In the genomic region with DNA sequence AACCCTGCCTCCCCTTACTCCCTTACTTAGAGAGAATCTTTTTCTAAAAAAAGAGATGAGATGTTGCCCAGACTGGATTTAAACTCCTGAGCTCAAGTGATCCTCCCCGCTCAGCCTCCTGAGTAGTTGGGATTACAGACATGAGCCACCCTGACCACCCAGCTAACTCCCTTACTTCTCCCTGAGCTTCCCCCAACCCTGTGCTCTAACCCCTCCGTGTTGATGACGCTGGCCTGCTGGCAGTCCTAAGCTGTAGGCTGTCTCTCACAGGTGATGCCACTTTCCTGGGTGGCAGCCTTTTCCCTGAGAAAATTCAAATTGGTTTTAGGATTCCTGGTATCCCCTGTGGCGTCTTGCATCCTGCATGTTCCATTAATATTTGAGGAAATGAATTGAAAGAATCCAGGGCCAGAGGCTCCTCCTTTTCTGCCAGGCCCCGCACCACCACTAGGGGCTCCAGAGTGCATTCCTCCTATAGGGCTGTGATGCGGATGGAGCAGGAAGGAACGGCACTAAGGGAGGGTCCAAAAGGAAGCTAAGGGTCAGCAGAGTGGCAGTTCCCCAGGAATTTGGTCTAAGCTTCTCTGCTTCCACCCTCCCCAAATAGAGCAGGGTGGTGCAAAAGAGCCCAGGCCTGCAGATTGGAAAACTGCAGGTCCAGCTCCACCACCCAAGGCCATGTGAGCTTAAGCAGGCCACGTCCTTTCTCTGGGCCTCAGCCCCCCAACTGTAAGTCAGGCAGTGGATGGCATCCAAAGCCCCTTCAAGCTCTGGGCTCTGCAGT, we compare ENCODE assay signal across 8 cellular contexts.
DNase-seq lines count a peak whose midpoint lies in the region; ATAC-seq and TF ChIP-seq lines count a peak whose summit lies in the region.

No MANE protein-coding gene starts in this region.

- DNase-seq in CD8-positive, alpha-beta T cell, result peak; percentile 36 to 79 (median 63)
- DNase-seq in HFF-Myc (ENCODE audit: extremely low read depth, low read depth) (no peak), Peyer's patch (peak; percentile 69 to 91 (median 81)), fibroblast of lung (ENCODE audit: low read depth in 2 of 2) (peak; percentile 36 to 47), neural crest cell (ENCODE audit: low read depth, low spot score) (peak; percentile 76), substantia nigra (lab: John Stamatoyannopoulos, UW) (peak in 40 of 49 donors; percentile 4 to 74 (median 42))
- DNase-seq in activated T-cell treated with anti-CD3 and anti-CD28 coated beads, Interleukin-2, amount 50 U/mL, for 48 hours, result peak; percentile 81 to 86

- TF ChIP-seq CTCF in CD8-positive, alpha-beta T cell (IDR thresholded peaks at IDR 0.05), result peak; percentile 89
- TF ChIP-seq CTCF in HFF-Myc (IDR thresholded peaks at IDR 0.05; ENCODE audit: low read depth, low read length, missing control alignments) (peak; percentile 99), Peyer's patch (IDR thresholded peaks at IDR 0.05) (peak; percentile 81 to 95 (median 89)), fibroblast of lung (conservative IDR thresholded peaks at IDR 0.05 in 1 of 2, IDR thresholded peaks at IDR 0.05 in 1 of 2; ENCODE audit: low read depth in 1 of 2, low read length in 2 of 2) (peak; percentile 86 to 97), neural crest cell (conservative IDR thresholded peaks at IDR 0.05) (peak; percentile 86)

- H3K27me3 Mint-ChIP-seq in CD8-positive, alpha-beta T cell (ENCODE audit: low read depth), result no peaks in the 10 kb centered on the region
- H3K27me3 Mint-ChIP-seq in neural crest cell (ENCODE audit: low read depth), result no peaks in the 10 kb centered on the region

- no peak overlapping the region for H3K4me3 ChIP-seq in CD8-positive, alpha-beta T cell (ENCODE audit: low read depth, low read length)
- H3K4me3 ChIP-seq in HFF-Myc (replicated peaks; ENCODE audit: low read depth, low read length), result no peak overlapping the region
- H3K4me3 ChIP-seq in Peyer's patch, result no peak overlapping the region
- no peak overlapping the region for H3K4me3 ChIP-seq in fibroblast of lung (replicated peaks in 1 of 4; ENCODE audit: control extremely low read depth in 1 of 4, insufficient read depth in 1 of 4, low read depth in 3 of 4, low read length in 4 of 4)

- no peaks in the 10 kb centered on the region for H3K79me2 ChIP-seq in fibroblast of lung (ENCODE audit: control insufficient read depth, insufficient read depth, low read length)

- no peaks in the 10 kb centered on the region for H3K36me3 Mint-ChIP-seq in CD8-positive, alpha-beta T cell
- no peaks in the 10 kb centered on the region for H3K36me3 Mint-ChIP-seq in neural crest cell (ENCODE audit: low read depth)

- H3K9me3 Mint-ChIP-seq in CD8-positive, alpha-beta T cell, result no peaks in the 10 kb centered on the region
- H3K9me3 Mint-ChIP-seq in neural crest cell, result no peaks in the 10 kb centered on the region

- H4K20me1 ChIP-seq in fibroblast of lung (ENCODE audit: control insufficient read depth, extremely low read depth, insufficient read depth, low read length), result no peaks in the 10 kb centered on the region

- no peak for TF ChIP-seq POLR2A in Peyer's patch (IDR thresholded peaks at IDR 0.05)

- ATAC-seq in CD8-positive, alpha-beta T cell, result peak; percentile 98
- ATAC-seq in GM18909 (IDR thresholded peaks at IDR 0.05; ENCODE audit: poor library complexity, unreplicated experiment), result no peak

- no peak overlapping the region for H3K4me3 Mint-ChIP-seq in CD8-positive, alpha-beta T cell
- H3K4me3 Mint-ChIP-seq in neural crest cell, result no peak overlapping the region

- H2AFZ ChIP-seq in fibroblast of lung (ENCODE audit: low read length), result no peak overlapping the region

- peaks cover 7% of the 10 kb centered on the region for H3K4me1 ChIP-seq in CD8-positive, alpha-beta T cell (ENCODE audit: insufficient read depth, low read length)
- H3K4me1 ChIP-seq in Peyer's patch, result peaks cover 0 to 12% (median 7%) of the 10 kb centered on the region in 4 donors
- H3K4me1 ChIP-seq in fibroblast of lung (ENCODE audit: control insufficient read depth, extremely low read depth, insufficient read depth, low read length), result peaks cover 4% of the 10 kb centered on the region

- peaks cover 18% of the 10 kb centered on the region for H3K4me1 Mint-ChIP-seq in CD8-positive, alpha-beta T cell (ENCODE audit: low read depth)
- H3K4me1 Mint-ChIP-seq in neural crest cell, result peaks cover 4% of the 10 kb centered on the region

- no peak overlapping the region for H3K27ac ChIP-seq in CD8-positive, alpha-beta T cell (ENCODE audit: low read depth, low read length)
- H3K27ac ChIP-seq in Peyer's patch (no peak overlapping the region), fibroblast of lung (ENCODE audit: insufficient read depth, low read length) (no peak overlapping the region), substantia nigra (ENCODE audit: low read depth, low read length, poor library complexity, severe bottlenecking) (peak overlapping the region; percentile 16)

- CTCF ChIA-PET in CD8-positive, alpha-beta T cell (lab: Charles Lee), result interaction anchor here (0.6 to 4.7 kb wide), 52 partner anchors 9 to 208 kb away, joined by 3 to 40 read pairs (median 4); partner anchors contain the start of gene DAPK2

- H3K36me3 ChIP-seq in CD8-positive, alpha-beta T cell (ENCODE audit: insufficient read depth, low read length), result no peaks in the 10 kb centered on the region
- H3K36me3 ChIP-seq in Peyer's patch (no peaks in the 10 kb centered on the region), fibroblast of lung (ENCODE audit: control insufficient read depth, insufficient read depth, low read length) (no peaks in the 10 kb centered on the region)

- POLR2A ChIA-PET in CD8-positive, alpha-beta T cell (lab: Charles Lee), result no interaction called here

- H3K27me3 ChIP-seq in CD8-positive, alpha-beta T cell (ENCODE audit: insufficient read depth, low read length), result no peaks in the 10 kb centered on the region
- H3K27me3 ChIP-seq in Peyer's patch (no peaks in the 10 kb centered on the region), fibroblast of lung (ENCODE audit: control insufficient read depth, insufficient read depth, low read length) (no peaks in the 10 kb centered on the region)

- H3K4me2 ChIP-seq in fibroblast of lung (ENCODE audit: extremely low read depth, insufficient read depth, low read length), result no peak overlapping the region

- H3K27ac Mint-ChIP-seq in CD8-positive, alpha-beta T cell, result peak overlapping the region; percentile 42
- peak overlapping the region; percentile 79 for H3K27ac Mint-ChIP-seq in neural crest cell (ENCODE audit: unreplicated experiment)

- intact Hi-C loops in CD8-positive, alpha-beta T cell (cut with DNase I, micrococcal nuclease), result loop anchor here (1.0 to 10.0 kb wide), 4 partner anchors 50 to 122 kb away; partner anchors contain the start of gene DAPK2 (in 1 of the 2)

- H3K9ac ChIP-seq in fibroblast of lung (ENCODE audit: insufficient read depth, low read length), result no peak overlapping the region

- no peaks in the 10 kb centered on the region for H3K9me3 ChIP-seq in CD8-positive, alpha-beta T cell (ENCODE audit: low read length)
- no peaks in the 10 kb centered on the region for H3K9me3 ChIP-seq in Peyer's patch
- H3K9me3 ChIP-seq in fibroblast of lung (ENCODE audit: control insufficient read depth, insufficient read depth, low read depth, low read length), result no peaks in the 10 kb centered on the region
